In the genomic region with DNA sequence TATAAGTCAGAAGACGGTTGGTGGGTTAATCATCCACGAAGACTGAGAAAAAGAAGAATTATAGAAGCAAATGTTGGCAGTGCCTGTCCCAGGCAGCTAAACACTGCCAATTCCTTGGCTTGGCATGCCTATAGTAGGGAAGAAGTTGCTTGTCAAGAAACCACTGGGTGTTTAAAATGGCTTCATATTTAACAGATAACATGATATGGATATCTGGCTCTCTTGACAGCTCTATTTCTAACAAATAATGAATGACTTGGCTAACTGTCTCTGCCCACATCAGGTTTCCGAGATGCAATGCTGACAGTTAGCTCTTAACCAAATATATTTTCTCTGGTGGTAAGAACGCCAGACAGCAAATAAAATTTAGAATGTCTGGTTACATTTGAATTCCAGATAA, we compare ENCODE assay signal across 20 cellular contexts.
A peak's percentile ranks its signal among the peaks of the same experiment; 100 is the strongest.
DNase-seq lines count a peak whose midpoint lies in the region; ATAC-seq, FAIRE-seq and TF ChIP-seq lines count a peak whose summit lies in the region.
"Had no signal": no experiment of that assay in that cellular context is flagged by ENCODE, and none has a peak within 500 bp of the region (broad histone marks: within the 10 kb centered on the region; RNA-seq: fewer than 3 reads in every experiment).

No MANE protein-coding gene starts in this region.

- no peaks in the 10 kb centered on the region for H3K9me1 ChIP-seq in K562 (ENCODE audit: control insufficient read depth, insufficient read depth, low read length)

- intact Hi-C loops in K562 (cut with micrococcal nuclease), result no loop called here

- WGBS in K562 (ENCODE audit: insufficient coverage, low coverage, missing lambda C conversion rate), result 40% methylated on average over 4 of the region's 4 CpGs

- H3K4me3 Mint-ChIP-seq in activated naive CD8-positive, alpha-beta T cell treated with anti-CD3 and anti-CD28 coated beads for 36 hours, result no peak overlapping the region
- H3K4me3 Mint-ChIP-seq: CD8-positive, alpha-beta T cell had no signal

- H3K27me3 Mint-ChIP-seq in activated naive CD8-positive, alpha-beta T cell treated with anti-CD3 and anti-CD28 coated beads for 36 hours, result no peaks in the 10 kb centered on the region

- H3K9me3 ChIP-seq in MG63 (no peaks in the 10 kb centered on the region), K562 (replicated peaks; ENCODE audit: control insufficient read depth, insufficient read depth, low read depth, low read length) (no peaks in the 10 kb centered on the region), skeletal muscle tissue (ENCODE audit: control insufficient read depth in 3 of 3, low read length in 3 of 3) (no peaks in the 10 kb centered on the region)
- H3K9me3 ChIP-seq: Peyer's patch, SJSA1 had no signal

- H3K79me2 ChIP-seq in K562 (ENCODE audit: control insufficient read depth, insufficient read depth, low read length), result no peaks in the 10 kb centered on the region

- in situ Hi-C loops in K562 (cut with MboI), result no loop called here

- H3K4me1 Mint-ChIP-seq in activated naive CD8-positive, alpha-beta T cell treated with anti-CD3 and anti-CD28 coated beads for 36 hours, result peaks cover 4% of the 10 kb centered on the region

- no peak for FAIRE-seq in K562 (lab: Jason Lieb, UNC)
- FAIRE-seq: GM12878, H1 had no signal

- no peaks in the 10 kb centered on the region for H3K36me3 Mint-ChIP-seq in activated naive CD8-positive, alpha-beta T cell treated with anti-CD3 and anti-CD28 coated beads for 36 hours
- H3K36me3 Mint-ChIP-seq: CD8-positive, alpha-beta T cell had no signal

- H4K20me1 ChIP-seq in K562 (replicated peaks; ENCODE audit: control insufficient read depth, insufficient read depth, low read length), result no peaks in the 10 kb centered on the region
- H4K20me1 ChIP-seq: BLaER1 treated with 17β-estradiol and CSF1 and Interleukin-3, amounts not matched to agents 10 nM and 100 nM had no signal

- CTCF ChIA-PET in K562 (lab: Yijun Ruan, JAX; ENCODE audit: low intra/inter-chr PET ratio), result no interaction called here

- peak; percentile 65 for ATAC-seq in GM18870 (IDR thresholded peaks at IDR 0.05; ENCODE audit: unreplicated experiment)
- ATAC-seq in K562, result no peak
- ATAC-seq: CD8-positive, alpha-beta T cell; GM12878 had no signal

- H3K4me2 ChIP-seq in K562 (ENCODE audit: insufficient read depth, low read length), result no peak overlapping the region
- H3K4me2 ChIP-seq: BLaER1 treated with 17β-estradiol and CSF1 and Interleukin-3, amounts not matched to agents 10 nM and 100 nM had no signal

- POLR2A ChIA-PET in K562 (lab: Yijun Ruan, JAX), result interaction anchor here (1.1 kb wide), 1 partner anchor 24 kb away, joined by 4 read pairs; no protein-coding TSS in a partner anchor

- no peaks in the 10 kb centered on the region for H3K27me3 ChIP-seq in MG63
- H3K27me3 ChIP-seq in K562 (ENCODE audit: control insufficient read depth in 2 of 2, insufficient read depth in 2 of 2, low read length in 2 of 2), result no peaks in the 10 kb centered on the region
- H3K27me3 ChIP-seq in skeletal muscle tissue (ENCODE audit: control insufficient read depth in 3 of 3, insufficient read depth in 3 of 3, low read length in 3 of 3), result no peaks in the 10 kb centered on the region
- H3K27me3 ChIP-seq: BLaER1 treated with 17β-estradiol and CSF1 and Interleukin-3, amounts not matched to agents 10 nM and 100 nM; Peyer's patch; SJSA1 had no signal

- no peak for TF ChIP-seq EP300 in K562 (IDR thresholded peaks at IDR 0.05; ENCODE audit: low read length)

- peak overlapping the region; percentile 66 for H2AFZ ChIP-seq in K562 (ENCODE audit: low read depth, low read length)

- H3K4me3 ChIP-seq in MG63 (no peak overlapping the region), K562 (no peak overlapping the region), skeletal muscle tissue (ENCODE audit: low read length in 3 of 3) (no peak overlapping the region)
- H3K4me3 ChIP-seq: BLaER1 treated with 17β-estradiol and CSF1 and Interleukin-3, amounts not matched to agents 10 nM and 100 nM; GM12878; Peyer's patch; SJSA1 had no signal

- no peak for TF ChIP-seq RAD21 in K562 (CRISPR knock-in tag; conservative IDR thresholded peaks at IDR 0.05 in 1 of 2, IDR thresholded peaks at IDR 0.05 in 1 of 2)

- H3K4me1 ChIP-seq in K562 (replicated peaks in 1 of 2; ENCODE audit: control insufficient read depth in 2 of 2, insufficient read depth in 2 of 2, low read length in 2 of 2), result peaks cover 0 to 6% of the 10 kb centered on the region in 2 experiments; a peak in 3 of 5 replicates
- H3K4me1 ChIP-seq in skeletal muscle tissue (ENCODE audit: control insufficient read depth in 3 of 3, insufficient read depth in 3 of 3, low read length in 3 of 3), result peaks cover 0 to 10% (median 3%) of the 10 kb centered on the region in 3 donors
- H3K4me1 ChIP-seq: BLaER1 treated with 17β-estradiol and CSF1 and Interleukin-3, amounts not matched to agents 10 nM and 100 nM; Peyer's patch; SJSA1 had no signal

- DNase-seq in MG63 (peak; percentile 22), K562 (ENCODE audit: extremely low read depth in 1 of 4, low spot score in 3 of 4) (no peak), T-helper 9 cell (no peak), NCI-H146 (lab: John Stamatoyannopoulos, UW) (no peak)
- no peak for DNase-seq in activated naive CD8-positive, alpha-beta T cell treated with anti-CD3 and anti-CD28 coated beads for 36 hours
- DNase-seq: Calu3; CD8-positive, alpha-beta T cell; DMS53; EL; KBM-7; MV-4-11; NCI-H187 treated with DMSO at 0.1 percent for 48 hours; NK-92 treated with Interleukin-12 subunit alpha and Interleukin-12 subunit beta, amount 100 ng/mL, for 24 hours; Peyer's patch had no signal

- H3K9ac ChIP-seq in K562 (ENCODE audit: insufficient read depth in 1 of 2, low read depth in 2 of 2, low read length in 2 of 2), result no peak overlapping the region
- H3K9ac ChIP-seq in skeletal muscle tissue (ENCODE audit: low read depth in 1 of 3, low read length in 3 of 3), result no peak overlapping the region
- H3K9ac ChIP-seq: BLaER1 treated with 17β-estradiol and CSF1 and Interleukin-3, amounts not matched to agents 10 nM and 100 nM had no signal

- no peak for TF ChIP-seq CTCF in K562 (IDR thresholded peaks at IDR 0.05 in 2 of 3, conservative IDR thresholded peaks at IDR 0.05 in 1 of 3; ENCODE audit: insufficient read depth in 2 of 3, low read depth in 1 of 3, low read length in 3 of 3)

- TF ChIP-seq POLR2A in K562 (conservative IDR thresholded peaks at IDR 0.05), result no peak

- H3K9me3 Mint-ChIP-seq in activated naive CD8-positive, alpha-beta T cell treated with anti-CD3 and anti-CD28 coated beads for 36 hours, result no peaks in the 10 kb centered on the region
- H3K9me3 Mint-ChIP-seq: CD8-positive, alpha-beta T cell had no signal

- H3K27ac ChIP-seq in K562 (ENCODE audit: extremely low read depth, low read depth, low read length), result no peak overlapping the region
- peak overlapping the region; percentile 54 for H3K27ac ChIP-seq in skeletal muscle tissue (ENCODE audit: low read depth, low read length)
- H3K27ac ChIP-seq: BLaER1 treated with 17β-estradiol and CSF1 and Interleukin-3, amounts not matched to agents 10 nM and 100 nM; Peyer's patch; SJSA1 had no signal

- no TSS peak for BruUV-seq in K562 (replicated peaks; lab: Mats Ljungman, UMichigan)

- H3K36me3 ChIP-seq in MG63, result no peaks in the 10 kb centered on the region
- no peaks in the 10 kb centered on the region for H3K36me3 ChIP-seq in K562 (ENCODE audit: control insufficient read depth, insufficient read depth, low read length)
- H3K36me3 ChIP-seq in skeletal muscle tissue (ENCODE audit: control insufficient read depth in 3 of 3, insufficient read depth in 3 of 3, low read length in 3 of 3), result no peaks in the 10 kb centered on the region
- H3K36me3 ChIP-seq: BLaER1 treated with 17β-estradiol and CSF1 and Interleukin-3, amounts not matched to agents 10 nM and 100 nM; Peyer's patch; SJSA1 had no signal

- H3K27ac Mint-ChIP-seq in activated naive CD8-positive, alpha-beta T cell treated with anti-CD3 and anti-CD28 coated beads for 36 hours, result no peak overlapping the region

TF ChIP-seq in K562, 482 proteins besides CTCF, POLR2A, EP300 and RAD21:
- TF ChIP-seq MEIS2 (IDR thresholded peaks at IDR 0.05; ENCODE audit: partially characterized antibody) (peak; percentile 32), ZNF766 (CRISPR knock-in tag; conservative IDR thresholded peaks at IDR 0.05) (peak; percentile 54; the same call in 1 of the 2 replicates), FUS (optimal IDR thresholded peaks at IDR 0.05; ENCODE audit: low read depth, low read length) (no peak)
- TF ChIP-seq, protein P1, sequence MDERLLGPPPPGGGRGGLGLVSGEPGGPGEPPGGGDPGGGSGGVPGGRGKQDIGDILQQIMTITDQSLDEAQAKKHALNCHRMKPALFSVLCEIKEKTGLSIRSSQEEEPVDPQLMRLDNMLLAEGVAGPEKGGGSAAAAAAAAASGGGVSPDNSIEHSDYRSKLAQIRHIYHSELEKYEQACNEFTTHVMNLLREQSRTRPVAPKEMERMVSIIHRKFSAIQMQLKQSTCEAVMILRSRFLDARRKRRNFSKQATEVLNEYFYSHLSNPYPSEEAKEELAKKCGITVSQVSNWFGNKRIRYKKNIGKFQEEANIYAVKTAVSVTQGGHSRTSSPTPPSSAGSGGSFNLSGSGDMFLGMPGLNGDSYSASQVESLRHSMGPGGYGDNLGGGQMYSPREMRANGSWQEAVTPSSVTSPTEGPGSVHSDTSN (CRISPR knock-in tag; IDR thresholded peaks at IDR 0.05; ENCODE audit: low read depth), result no peak
- TF ChIP-seq, protein P1 (tag; conservative IDR thresholded peaks at IDR 0.05; ENCODE audit: low read depth), result 0 out of 2 replicates have a peak, but pooled peaks have one; percentile 19
TF ChIP-seq in K562: peak in this region for 3.
